ENCODE assay signal across 8 cellular contexts in genomic region chr2:218218409-218219185, GRCh38. TPM values are rescaled to one million over a fixed set of nuclear protein-coding genes. Genes with fewer than 3 reads are reported as not detected.
DNase-seq lines count a peak whose midpoint lies in the region; ATAC-seq and TF ChIP-seq lines count a peak whose summit lies in the region.

No MANE protein-coding gene starts in this region.

- peak overlapping the region; percentile 100 for H3K4me2 ChIP-seq in Karpas-422 (ENCODE audit: low read depth, low read length, poor library complexity, severe bottlenecking)

- H3K27ac ChIP-seq in Karpas-422 (ENCODE audit: low read length) (peak overlapping the region; percentile 99), lung (ENCODE audit: low read depth in 1 of 2, low read length in 1 of 2) (peak overlapping the region; percentile 50 to 94), upper lobe of right lung (peak overlapping the region; percentile 95)

- intact Hi-C loops in upper lobe of right lung (cut with DNase I), result no loop called here

- peak overlapping the region; percentile 100 for H3K9ac ChIP-seq in Karpas-422 (ENCODE audit: low read length)
- H3K9ac ChIP-seq in adipocyte (ENCODE audit: low read length), result peak overlapping the region; percentile 98

- H3K9me3 ChIP-seq in Karpas-422 (ENCODE audit: low read length), result no peaks in the 10 kb centered on the region
- no peaks in the 10 kb centered on the region for H3K9me3 ChIP-seq in adipocyte (ENCODE audit: control insufficient read depth, low read length)
- no peaks in the 10 kb centered on the region for H3K9me3 ChIP-seq in lung (ENCODE audit: control insufficient read depth in 2 of 2, insufficient read depth in 1 of 2, low read length in 1 of 2)
- no peaks in the 10 kb centered on the region for H3K9me3 ChIP-seq in upper lobe of right lung

- H3K9me2 ChIP-seq in Karpas-422 (replicated peaks; ENCODE audit: insufficient read depth, low read length), result no peaks in the 10 kb centered on the region

- in situ Hi-C loops in GM13977 (cut with MboI; ENCODE audit: low pct_unique_long_range_greater_than_20kb, low sequenced_read_pairs, unreplicated experiment), result no loop called here

- TF ChIP-seq CTCF in GM13977 (IDR thresholded peaks at IDR 0.05; ENCODE audit: extremely low read depth, insufficient read depth, missing control alignments) (no peak), lung (IDR thresholded peaks at IDR 0.05; ENCODE audit: control extremely low read depth, extremely low read depth) (no peak), upper lobe of right lung (IDR thresholded peaks at IDR 0.05) (no peak)

- peaks cover 49% of the 10 kb centered on the region for H4K20me1 ChIP-seq in Karpas-422 (ENCODE audit: insufficient read depth, low read depth, low read length)

- H3K4me3 ChIP-seq in Karpas-422 (ENCODE audit: low read length) (peak overlapping the region; percentile 96), adipocyte (ENCODE audit: low read length) (peak overlapping the region; percentile 98), lung (peak overlapping the region; percentile 81), upper lobe of right lung (peak overlapping the region; percentile 96)

- no peak overlapping the region for H2AFZ ChIP-seq in Karpas-422 (ENCODE audit: low read length)

- DNase-seq in GM13977 (ENCODE audit: low spot score) (peak; percentile 72), Karpas-422 (peak; percentile 94), adipocyte (ENCODE audit: low read depth) (peak; percentile 30), lung (ENCODE audit: low spot score) (no peak), upper lobe of right lung (no peak), activated gamma-delta T cell (lab: John Stamatoyannopoulos, UW) (no peak), left lobe of liver (ENCODE audit: low spot score) (no peak)

- 2 to 9% methylated on average over 3 of the region's 3 CpGs for WGBS in lung, 2 donors

- H3K27me3 ChIP-seq in Karpas-422 (ENCODE audit: low read length) (no peaks in the 10 kb centered on the region), adipocyte (replicated peaks; ENCODE audit: control insufficient read depth, insufficient read depth, low read length) (no peaks in the 10 kb centered on the region), lung (ENCODE audit: control insufficient read depth, insufficient read depth) (no peaks in the 10 kb centered on the region), upper lobe of right lung (no peaks in the 10 kb centered on the region)

- H3K36me3 ChIP-seq in Karpas-422 (ENCODE audit: insufficient read depth, low read length) (peaks cover 35% of the 10 kb centered on the region), adipocyte (ENCODE audit: control insufficient read depth, insufficient read depth, low read length, severe bottlenecking) (peaks cover 16% of the 10 kb centered on the region), lung (ENCODE audit: control insufficient read depth in 2 of 2, insufficient read depth in 2 of 2, low read length in 2 of 2) (peaks cover 0 to 6% of the 10 kb centered on the region in 2 donors), upper lobe of right lung (peaks cover 19% of the 10 kb centered on the region)

- H3K4me1 ChIP-seq in Karpas-422 (ENCODE audit: low read length), result peaks cover 62% of the 10 kb centered on the region
- peaks cover 49% of the 10 kb centered on the region for H3K4me1 ChIP-seq in adipocyte (ENCODE audit: control insufficient read depth, insufficient read depth, low read length)
- H3K4me1 ChIP-seq in lung (ENCODE audit: control insufficient read depth in 2 of 2, insufficient read depth in 2 of 2, low read length in 2 of 2), result peaks cover 9 to 44% of the 10 kb centered on the region in 2 donors
- H3K4me1 ChIP-seq in upper lobe of right lung, result peaks cover 60% of the 10 kb centered on the region

- peaks cover 58% of the 10 kb centered on the region for H3K79me2 ChIP-seq in Karpas-422 (ENCODE audit: low read length)

- peak; percentile 53 for ATAC-seq in GM21717 (IDR thresholded peaks at IDR 0.05; ENCODE audit: unreplicated experiment)
- no peak for ATAC-seq in lung (ENCODE audit: insufficient read depth, low FRiP score)
- no peak for ATAC-seq in upper lobe of right lung
- no peak for ATAC-seq in left lobe of liver

RNA-seq across cellular contexts. Expression of gene ARPC2, which starts 1.6 kb away (rescaled TPM):
- 474 and 568 TPM in 2 replicates for total RNA-seq in Karpas-422 (2014; rRNA removed; shearing (Covaris generic); ENCODE audit: low replicate concordance)
- total RNA-seq in lung, result 100 to 1,000 TPM; 284 to 332 TPM
- 100 to 1,000 TPM; 190 to 490 TPM for polyA plus RNA-seq in lung
- total RNA-seq in upper lobe of right lung, result 357 TPM
- total RNA-seq in left lobe of liver, result 51.4 TPM

RNA-seq across cellular contexts. Expression of gene GPBAR1, which starts 42.2 kb away (rescaled TPM):
- total RNA-seq in Karpas-422 (2014; rRNA removed; shearing (Covaris generic); ENCODE audit: low replicate concordance), result 0.29 and 0.82 TPM in 2 replicates
- 1 to 10 TPM in 1 of 2 donors, under 1 TPM in 1; 0.60 to 3.2 TPM for total RNA-seq in lung
- polyA plus RNA-seq in lung, result 1 to 10 TPM; 1.0 to 3.3 TPM
- 2.6 TPM for total RNA-seq in upper lobe of right lung
- total RNA-seq in left lobe of liver, result 1.3 TPM

RNA-seq across cellular contexts. Expression of gene AAMP, which starts 51.3 kb away (rescaled TPM):
- total RNA-seq in Karpas-422 (2014; rRNA removed; shearing (Covaris generic); ENCODE audit: low replicate concordance), result 77.6 and 204 TPM in 2 replicates
- total RNA-seq in lung (100 to 1,000 TPM in 1 of 2 donors, 10 to 100 TPM in 1; 72.9 to 193 TPM), upper lobe of right lung (55.9 TPM), left lobe of liver (43.9 TPM)
- 10 to 100 TPM; 62.0 to 84.2 TPM for polyA plus RNA-seq in lung

RNA-seq across cellular contexts. Expression of gene PNKD, which starts 51.7 kb away (rescaled TPM):
- total RNA-seq in Karpas-422 (2014; rRNA removed; shearing (Covaris generic); ENCODE audit: low replicate concordance), result 26.5 and 60.1 TPM in 2 replicates
- total RNA-seq in lung (100 to 1,000 TPM in 1 of 2 donors, 10 to 100 TPM in 1; 83.8 to 119 TPM), upper lobe of right lung (65.4 TPM), left lobe of liver (102 TPM)
- polyA plus RNA-seq in lung, result 100 to 1,000 TPM; 110 to 137 TPM

RNA-seq across cellular contexts. Expression of gene CXCR1, which starts 51.8 kb away (rescaled TPM):
- total RNA-seq in Karpas-422 (2014; rRNA removed; shearing (Covaris generic); ENCODE audit: low replicate concordance), result not detected in 2 replicates
- total RNA-seq in lung (1 to 10 TPM; 1.9 to 6.4 TPM), upper lobe of right lung (5.3 TPM), left lobe of liver (0.30 TPM)
- 10 to 100 TPM in 1 of 2 donors, under 1 TPM in 1; 0.47 to 49.0 TPM for polyA plus RNA-seq in lung

Comparison
In these comparisons a context has a peak if more than half of its experiments do, and no peak if none do; other contexts are left out.
1. DNase-seq: peak in GM13977 (single experiment), Karpas-422 (single experiment) and adipocyte (single experiment); none in lung (single experiment), upper lobe of right lung (single experiment), activated gamma-delta T cell (single experiment) and left lobe of liver (single experiment).
2. Peak in every context shown above with its lines, with median percentiles within 50 percentile points of each other: H3K27ac ChIP-seq and H3K4me3 ChIP-seq.